Comparison of ENCODE assay signal across 8 cellular contexts in genomic region chr22:46068908-46069481, GRCh38.
A peak's percentile ranks its signal among the peaks of the same experiment; 100 is the strongest.
DNase-seq lines count a peak whose midpoint lies in the region; ATAC-seq and TF ChIP-seq lines count a peak whose summit lies in the region.

No MANE protein-coding gene starts in this region.

- H3K4me3 ChIP-seq in KMS-11 (IDR thresholded peaks at IDR 0.05; ENCODE audit: insufficient read depth, low read depth, low read length) (no peak overlapping the region), right lobe of liver (peak overlapping the region; percentile 70 to 84 (median 78)), urinary bladder (ENCODE audit: low read depth, low read length) (peak overlapping the region; percentile 79)

- H3K79me2 ChIP-seq in KMS-11 (ENCODE audit: insufficient read depth, low read depth), result peaks cover 65% of the 10 kb centered on the region

- no peaks in the 10 kb centered on the region for H3K9me3 ChIP-seq in right lobe of liver

- TF ChIP-seq CTCF in KMS-11 (conservative IDR thresholded peaks at IDR 0.05; ENCODE audit: low read depth, low read length), result no peak
- TF ChIP-seq CTCF in right lobe of liver (IDR thresholded peaks at IDR 0.05), result no peak

- TF ChIP-seq POLR2A in right lobe of liver (IDR thresholded peaks at IDR 0.05), result no peak

- peak overlapping the region; percentile 75; the same call in 1 of the 2 replicates for H2AFZ ChIP-seq in KMS-11 (ENCODE audit: low read depth)

- H3K9ac ChIP-seq in KMS-11, result peak overlapping the region; percentile 96

- H3K4me1 ChIP-seq in KMS-11 (ENCODE audit: low read depth, poor library complexity, severe bottlenecking) (peaks cover 36% of the 10 kb centered on the region), right lobe of liver (peaks cover 0 to 33% (median 8%) of the 10 kb centered on the region in 4 donors), urinary bladder (ENCODE audit: insufficient read depth) (no peaks in the 10 kb centered on the region)

- H3K27me3 ChIP-seq in KMS-11 (ENCODE audit: insufficient read depth, low read depth) (no peaks in the 10 kb centered on the region), right lobe of liver (no peaks in the 10 kb centered on the region)

- DNase-seq in COLO668 (lab: John Stamatoyannopoulos, UW; ENCODE audit: unreplicated experiment) (peak; percentile 41), astrocyte of the hippocampus (ENCODE audit: low read depth, low spot score) (peak; percentile 87), right lobe of liver (peak; percentile 33 to 55 (median 50)), NCI-H1417 treated with DMSO at 0.1 percent for 48 hours (lab: John Stamatoyannopoulos, UW) (no peak), DMS153 treated with DMSO at 0.1 percent for 48 hours (lab: John Stamatoyannopoulos, UW; ENCODE audit: unreplicated experiment) (no peak), NOMO-1 treated with dmso at 0.1 percent for 144 hours (lab: John Stamatoyannopoulos, UW; ENCODE audit: unreplicated experiment) (no peak)

- peak overlapping the region; percentile 100 for H3K4me2 ChIP-seq in KMS-11

- intact Hi-C loops in right lobe of liver (cut with DNase I), result no loop called here

- no peaks in the 10 kb centered on the region for H4K20me1 ChIP-seq in KMS-11 (ENCODE audit: insufficient read depth)

- ATAC-seq in right lobe of liver, result peak in 1 of 4 donors; percentile 5

- 0% methylated on average over 8 of the region's 8 CpGs for WGBS in right lobe of liver (ENCODE audit: insufficient coverage, low coverage, low lambda C conversion rate, missing lambda C conversion rate)
- WGBS in urinary bladder, result 6% methylated on average over 8 of the region's 8 CpGs

- H3K27ac ChIP-seq in KMS-11 (peak overlapping the region; percentile 96), right lobe of liver (peak overlapping the region; percentile 97 to 100 (median 99)), urinary bladder (ENCODE audit: low read depth) (peak overlapping the region; percentile 100)

- H3K36me3 ChIP-seq in KMS-11 (ENCODE audit: insufficient read depth), result no peaks in the 10 kb centered on the region
- no peaks in the 10 kb centered on the region for H3K36me3 ChIP-seq in right lobe of liver
- no peaks in the 10 kb centered on the region for H3K36me3 ChIP-seq in urinary bladder (ENCODE audit: insufficient read depth)

Comparison
In these comparisons a context has a peak if more than half of its experiments do, and no peak if none do; other contexts are left out.
1. DNase-seq: peak in COLO668 (single experiment), astrocyte of the hippocampus (single experiment) and right lobe of liver (3 of 3); none in NCI-H1417 treated with DMSO at 0.1 percent for 48 hours (single experiment), DMS153 treated with DMSO at 0.1 percent for 48 hours (single experiment) and NOMO-1 treated with dmso at 0.1 percent for 144 hours (single experiment).
2. Peak in every context shown above with its lines, with median percentiles within 50 percentile points of each other: H3K27ac ChIP-seq.